9 cellular contexts compared by ENCODE assay signal in the genomic region with DNA sequence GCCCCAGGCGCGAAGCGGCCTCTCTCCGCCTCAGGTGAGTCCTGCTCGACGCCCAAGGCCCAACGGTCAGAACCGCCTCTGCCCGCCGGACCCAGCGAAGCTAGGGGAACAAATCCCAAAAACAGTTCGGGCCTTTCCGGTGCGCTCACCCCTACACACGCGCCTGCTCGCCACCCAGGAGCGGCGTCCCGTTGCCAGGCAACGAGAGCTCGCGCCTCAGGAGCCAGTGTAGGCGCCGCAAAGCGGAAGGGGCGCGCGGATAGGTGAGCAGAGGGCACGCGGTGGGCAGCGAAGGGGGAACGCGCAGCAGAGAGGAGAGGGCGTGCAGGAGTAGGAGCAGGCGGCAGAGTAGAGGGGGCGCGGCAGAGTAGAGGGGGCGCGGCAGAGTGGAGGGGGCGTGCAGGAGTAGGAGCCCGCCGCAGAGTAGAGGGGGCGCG. TPM values are rescaled to one million over a fixed set of nuclear protein-coding genes. Genes with fewer than 3 reads are reported as not detected.
A peak's percentile ranks its signal among the peaks of the same experiment; 100 is the strongest.
DNase-seq lines count a peak whose midpoint lies in the region; ATAC-seq, FAIRE-seq and TF ChIP-seq lines count a peak whose summit lies in the region.
"Had no signal": no experiment of that assay in that cellular context is flagged by ENCODE, and none has a peak within 500 bp of the region (broad histone marks: within the 10 kb centered on the region; RNA-seq: fewer than 3 reads in every experiment).

Gene DYDC1 (minus strand): TSS at position 193 of the 437 bp plus-strand sequence. CDS start 4,154 bp downstream, outside the sequence.
A gene with protein sequence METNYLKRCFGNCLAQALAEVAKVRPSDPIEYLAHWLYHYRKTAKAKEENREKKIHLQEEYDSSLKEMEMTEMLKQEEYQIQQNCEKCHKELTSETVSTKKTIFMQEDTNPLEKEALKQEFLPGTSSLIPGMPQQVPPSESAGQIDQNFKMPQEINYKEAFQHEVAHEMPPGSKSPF (plus strand): TSS at position 219 of the 437 bp plus-strand sequence. CDS start 5,663 bp downstream, outside the sequence.

- no peaks in the 10 kb centered on the region for H3K79me2 ChIP-seq in astrocyte (ENCODE audit: insufficient read depth, low read length)

- TF ChIP-seq CTCF in astrocyte (IDR thresholded peaks at IDR 0.05; ENCODE audit: insufficient read depth, low read depth, low read length), result no peak

- no peaks in the 10 kb centered on the region for H3K36me3 Mint-ChIP-seq in astrocyte (ENCODE audit: low read depth, unreplicated experiment)

- H3K9me3 Mint-ChIP-seq in astrocyte (ENCODE audit: unreplicated experiment), result peaks cover 2% of the 10 kb centered on the region

- H3K9me3 ChIP-seq in astrocyte (ENCODE audit: insufficient read depth, low read depth, low read length), result no peaks in the 10 kb centered on the region

- no peaks in the 10 kb centered on the region for H3K4me1 Mint-ChIP-seq in astrocyte (ENCODE audit: low read depth, unreplicated experiment)

- peak within 1 kb of the TSS; percentile 80 for H3K4me2 ChIP-seq in astrocyte (ENCODE audit: low read length)

- H3K4me3 Mint-ChIP-seq in astrocyte (ENCODE audit: unreplicated experiment), result peak within 1 kb of the TSS; percentile 85

- H3K4me1 ChIP-seq in astrocyte (ENCODE audit: insufficient read depth, low read length), result peaks cover 2% of the 10 kb centered on the region

- peaks cover 19% of the 10 kb centered on the region for H3K27me3 Mint-ChIP-seq in astrocyte (ENCODE audit: low read depth, unreplicated experiment)

- no peak within 1 kb of the TSS for H3K27ac Mint-ChIP-seq in astrocyte (ENCODE audit: unreplicated experiment)

- H4K20me1 ChIP-seq in astrocyte (ENCODE audit: insufficient read depth, low read length), result no peaks in the 10 kb centered on the region

- no peak for FAIRE-seq in astrocyte (lab: Jason Lieb, UNC)

- peak within 1 kb of the TSS; percentile 49 for H2AFZ ChIP-seq in astrocyte (ENCODE audit: low read depth, low read length)

- H3K27ac ChIP-seq in astrocyte (ENCODE audit: low read depth, low read length), result no peak within 1 kb of the TSS

- DNase-seq in ELF-1 (ENCODE audit: low read depth, low spot score) (peak; percentile 82), NCI-H748 (lab: John Stamatoyannopoulos, UW; ENCODE audit: unreplicated experiment) (peak; percentile 91), astrocyte (ENCODE audit: low read depth) (peak; percentile 3), iris pigment epithelial cell (ENCODE audit: low read depth) (peak; percentile 14), GM19240 (ENCODE audit: insufficient read length, low spot score) (no peak), HCEC 1CT (no peak)
- peak; percentile 8 to 51 (median 30) for DNase-seq in stimulated activated CD4-positive, alpha-beta T cell treated with anti-CD3 and anti-CD28 coated beads, Interleukin-12 subunit alpha, Interleukin-12 subunit beta, amount 100 ng/mL, for 48 hours (ENCODE audit: low read depth in 2 of 3, low spot score in 1 of 3)

- H3K4me3 ChIP-seq in astrocyte (ENCODE audit: insufficient read depth, low read depth, low read length), result peak within 1 kb of the TSS; percentile 46

- peaks cover 18% of the 10 kb centered on the region for H3K27me3 ChIP-seq in astrocyte (ENCODE audit: insufficient read depth, low read length)

- H3K9ac ChIP-seq in astrocyte (ENCODE audit: low read length), result no peak within 1 kb of the TSS

- peak; percentile 60 for ATAC-seq in HG02852 (IDR thresholded peaks at IDR 0.05; ENCODE audit: unreplicated experiment)

- H3K36me3 ChIP-seq in astrocyte (ENCODE audit: insufficient read depth, low read length), result no peaks in the 10 kb centered on the region

RNA-seq across cellular contexts. Expression of gene DYDC1, which starts in this region (rescaled TPM):
- total RNA-seq in astrocyte, result not detected in 2 replicates
- total RNA-seq: pulmonary artery endothelial cell had no signal

RNA-seq across cellular contexts. Expression of the second gene that starts in this region (rescaled TPM):
- not detected in 2 replicates for total RNA-seq in astrocyte
- total RNA-seq: pulmonary artery endothelial cell had no signal

Comparison
In these comparisons a context has a peak if more than half of its experiments do, and no peak if none do; other contexts are left out.
1. Peak in DNase-seq, H3K4me3 ChIP-seq and H3K4me2 ChIP-seq in astrocyte; RNA of the genes that start here not detected or under 1 TPM.
2. DNase-seq: peak in ELF-1 (single experiment), NCI-H748 (single experiment), iris pigment epithelial cell (single experiment) and stimulated activated CD4-positive, alpha-beta T cell treated with anti-CD3 and anti-CD28 coated beads, Interleukin-12 subunit alpha, Interleukin-12 subunit beta, amount 100 ng/mL, for 48 hours (3 of 3); none in GM19240 (single experiment) and HCEC 1CT (single experiment).